ENCODE assay signal across 1 cellular context in genomic region chr12:92737855-92738850, GRCh38.
TF ChIP-seq lines count a peak whose summit lies in the region.

No MANE protein-coding gene starts in this region.

TF ChIP-seq in WTC11, 78 proteins besides CTCF, POLR2A, EP300 and RAD21 (continued from another document):
- TF ChIP-seq USF2 (CRISPR knock-in tag; IDR thresholded peaks at IDR 0.05): no peak
- TF ChIP-seq IRF2 (CRISPR knock-in tag; IDR thresholded peaks at IDR 0.05; ENCODE audit: borderline replicate concordance, low read depth): no peak
- no peak for TF ChIP-seq ZMAT4 (CRISPR knock-in tag; IDR thresholded peaks at IDR 0.05)
- no peak for TF ChIP-seq MXD4 (CRISPR knock-in tag; IDR thresholded peaks at IDR 0.05; ENCODE audit: borderline replicate concordance)
- TF ChIP-seq NFE2L1 (CRISPR knock-in tag; IDR thresholded peaks at IDR 0.05): no peak
- TF ChIP-seq STAT6 (CRISPR knock-in tag; conservative IDR thresholded peaks at IDR 0.05; ENCODE audit: low read depth): no peak
- TF ChIP-seq ZSCAN18 (CRISPR knock-in tag; IDR thresholded peaks at IDR 0.05): no peak
- no peak for TF ChIP-seq ZNF512 (CRISPR knock-in tag; IDR thresholded peaks at IDR 0.05; ENCODE audit: borderline replicate concordance)
- no peak for TF ChIP-seq AR (CRISPR knock-in tag; IDR thresholded peaks at IDR 0.05)
- no peak for TF ChIP-seq FOXP1 (CRISPR knock-in tag; IDR thresholded peaks at IDR 0.05; ENCODE audit: borderline replicate concordance)
TF ChIP-seq in WTC11: peak in this region for 0.
